ENCODE assay signal across 20 cellular contexts in the genomic region with DNA sequence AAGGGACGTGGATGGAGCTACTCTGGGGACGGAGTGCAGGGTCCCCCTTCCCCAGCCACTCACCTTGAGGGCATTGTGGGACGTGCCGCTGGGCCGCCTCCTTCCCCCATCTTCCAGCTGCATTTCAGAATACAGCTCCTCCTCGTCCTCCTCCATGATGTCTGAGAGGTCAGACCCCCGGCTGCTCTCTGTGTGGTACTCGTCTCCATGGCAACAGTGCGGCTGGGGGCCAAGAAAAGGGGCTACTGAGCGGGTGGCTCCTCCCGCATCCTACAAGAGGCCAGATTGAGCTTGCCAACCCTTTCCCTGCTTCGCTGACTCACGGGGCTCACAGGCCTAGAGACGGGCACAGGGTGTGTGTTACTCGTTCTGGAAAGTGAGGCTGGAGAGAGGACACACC.
"Had no signal": no experiment of that assay in that cellular context is flagged by ENCODE, and none has a peak within 500 bp of the region (broad histone marks: within the 10 kb centered on the region; RNA-seq: fewer than 3 reads in every experiment).

No MANE protein-coding gene starts in this region.

- H3K4me1 ChIP-seq: body of pancreas, heart right ventricle, left ventricle myocardium inferior, testis, uterus had no signal

- DNase-seq: activated CD4-positive, CD25-positive, alpha-beta regulatory T cell; activated effector memory CD4-positive, alpha-beta T cell treated with anti-CD3 and anti-CD28 coated beads, Interleukin-2, amount 50 U/mL, for 16 hours; activated T-cell treated with anti-CD3 and anti-CD28 coated beads, Interleukin-2, amount 50 U/mL, for 4 hours; amniotic stem cell; central memory CD4-positive, alpha-beta T cell; cortex of kidney; effector CD8-positive, alpha-beta T cell; heart right ventricle; left ventricle myocardium inferior; mesenchymal stem cell; stimulated activated CD4-positive, alpha-beta T cell treated with anti-CD3 and anti-CD28 coated beads, Interleukin-4, amount 100 ng/mL, for 1 hour; stimulated activated CD8-positive, alpha-beta memory T cell treated with anti-CD3 and anti-CD28 coated beads, Interleukin-4, amount 100 ng/mL, for 48 hours; T-helper 2 cell; testis; uterus had no signal

- H3K9me3 ChIP-seq: body of pancreas, testis, uterus had no signal

- H3K27ac ChIP-seq: body of pancreas, heart right ventricle, left ventricle myocardium inferior, testis, uterus had no signal

- H3K27me3 ChIP-seq: body of pancreas, testis, uterus had no signal

- H3K36me3 ChIP-seq: heart right ventricle, left ventricle myocardium inferior, uterus had no signal

- ATAC-seq: activated naive CD4-positive, alpha-beta T cell treated with anti-CD3 and anti-CD28 coated beads, Interleukin-2, amount 50 U/mL, for 72 hours; activated T-cell treated with anti-CD3 and anti-CD28 coated beads, Interleukin-2, amount 50 U/mL, for 4 hours; body of pancreas; heart right ventricle had no signal

- FAIRE-seq: frontal cortex, islet of Langerhans, TTC549 had no signal

- H3K4me3 ChIP-seq: body of pancreas, heart right ventricle, left ventricle myocardium inferior, testis, uterus had no signal
